Comparison of ENCODE assay signal across 8 cellular contexts in genomic region chr10:3761111-3761686, GRCh38. TPM values are rescaled to one million over a fixed set of nuclear protein-coding genes. Genes with fewer than 3 reads are reported as not detected.
A peak's percentile ranks its signal among the peaks of the same experiment; 100 is the strongest.
DNase-seq lines count a peak whose midpoint lies in the region; ATAC-seq and TF ChIP-seq lines count a peak whose summit lies in the region.

No MANE protein-coding gene starts in this region.

- H3K4me1 Mint-ChIP-seq in Caco-2 (ENCODE audit: low read depth, unreplicated experiment), result peaks cover 80% of the 10 kb centered on the region

- TF ChIP-seq CTCF in Caco-2 (IDR thresholded peaks at IDR 0.05; ENCODE audit: insufficient read depth in 1 of 2, low read depth in 1 of 2, low read length in 1 of 2, severe bottlenecking in 1 of 2, unreplicated experiment in 1 of 2) (no peak), colonic mucosa (IDR thresholded peaks at IDR 0.05) (no peak), foreskin fibroblast (IDR thresholded peaks at IDR 0.05; ENCODE audit: low read depth, low read length) (no peak)

- DNase-seq in Caco-2 (no peak), colonic mucosa (peak; percentile 13), NCI-H187 (lab: John Stamatoyannopoulos, UW) (no peak), UCSD-AML1 (lab: John Stamatoyannopoulos, UW; ENCODE audit: unreplicated experiment) (no peak), HCEC 1CT (no peak), foreskin fibroblast (no peak)

- H3K9ac ChIP-seq in colonic mucosa (ENCODE audit: low read depth in 2 of 2, low read length in 2 of 2), result no peak overlapping the region

- H3K9me3 ChIP-seq in Caco-2 (no peaks in the 10 kb centered on the region), colonic mucosa (no peaks in the 10 kb centered on the region)

- H3K9me3 Mint-ChIP-seq in Caco-2 (ENCODE audit: unreplicated experiment), result no peaks in the 10 kb centered on the region

- H3K4me3 ChIP-seq in Caco-2 (ENCODE audit: low read depth, low read length), result no peak overlapping the region
- H3K4me3 ChIP-seq in colonic mucosa, result no peak overlapping the region
- H3K4me3 ChIP-seq in foreskin fibroblast (ENCODE audit: low read depth in 1 of 2, low read length in 2 of 2), result no peak overlapping the region

- peak overlapping the region; percentile 86 for H3K4me3 Mint-ChIP-seq in Caco-2 (ENCODE audit: unreplicated experiment)

- H3K4me1 ChIP-seq in Caco-2, result peaks cover 94% of the 10 kb centered on the region
- no peaks in the 10 kb centered on the region for H3K4me1 ChIP-seq in colonic mucosa

- no TSS peak for BruUV-seq in Caco-2 (replicated peaks; lab: Mats Ljungman, UMichigan)

- peak overlapping the region; percentile 78 for H3K27ac Mint-ChIP-seq in Caco-2 (ENCODE audit: unreplicated experiment)

- no peaks in the 10 kb centered on the region for H3K36me3 ChIP-seq in Caco-2 (ENCODE audit: control insufficient read depth, insufficient read depth, low read length)
- no peaks in the 10 kb centered on the region for H3K36me3 ChIP-seq in colonic mucosa

- no peaks in the 10 kb centered on the region for H3K27me3 Mint-ChIP-seq in Caco-2 (ENCODE audit: insufficient read depth, unreplicated experiment)

- CTCF ChIA-PET in Caco-2 (lab: Charles Lee), result interaction anchor here (1.1 to 1.7 kb wide), 4 partner anchors 12 to 16 kb away, joined by 3 to 6 read pairs (median 4); no protein-coding TSS in a partner anchor

- no peaks in the 10 kb centered on the region for H3K36me3 Mint-ChIP-seq in Caco-2 (ENCODE audit: insufficient read depth, unreplicated experiment)

- POLR2A ChIA-PET in Caco-2 (lab: Charles Lee), result interaction anchor here (0.6 to 2.6 kb wide), 9 partner anchors 13 to 151 kb away, joined by 3 to 77 read pairs (median 4); partner anchors contain the start of gene KLF6

- peak; percentile 50 for ATAC-seq in GM21360 (IDR thresholded peaks at IDR 0.05; ENCODE audit: unreplicated experiment)
- ATAC-seq in HG03571 (IDR thresholded peaks at IDR 0.05; ENCODE audit: unreplicated experiment), result peak; percentile 56

- intact Hi-C loops in Caco-2 (cut with micrococcal nuclease; ENCODE audit: unreplicated experiment) (loop anchor here (5.0 kb wide), 1 partner anchor 104 kb away; no protein-coding TSS in a partner anchor), colonic mucosa (cut with DNase I) (no loop called here)

- H3K27me3 ChIP-seq in Caco-2 (replicated peaks; ENCODE audit: control insufficient read depth, insufficient read depth, low read length) (no peaks in the 10 kb centered on the region), colonic mucosa (no peaks in the 10 kb centered on the region)

- H3K27ac ChIP-seq in colonic mucosa, result peak overlapping the region; percentile 33

RNA-seq across cellular contexts. Expression of gene KLF6, which starts 23.8 kb away (rescaled TPM):
- 78.5 and 84.5 TPM in 2 replicates for total RNA-seq in Caco-2 (2022)
- total RNA-seq in colonic mucosa, result 100 to 1,000 TPM; 106 to 299 TPM
